In the genomic region with DNA sequence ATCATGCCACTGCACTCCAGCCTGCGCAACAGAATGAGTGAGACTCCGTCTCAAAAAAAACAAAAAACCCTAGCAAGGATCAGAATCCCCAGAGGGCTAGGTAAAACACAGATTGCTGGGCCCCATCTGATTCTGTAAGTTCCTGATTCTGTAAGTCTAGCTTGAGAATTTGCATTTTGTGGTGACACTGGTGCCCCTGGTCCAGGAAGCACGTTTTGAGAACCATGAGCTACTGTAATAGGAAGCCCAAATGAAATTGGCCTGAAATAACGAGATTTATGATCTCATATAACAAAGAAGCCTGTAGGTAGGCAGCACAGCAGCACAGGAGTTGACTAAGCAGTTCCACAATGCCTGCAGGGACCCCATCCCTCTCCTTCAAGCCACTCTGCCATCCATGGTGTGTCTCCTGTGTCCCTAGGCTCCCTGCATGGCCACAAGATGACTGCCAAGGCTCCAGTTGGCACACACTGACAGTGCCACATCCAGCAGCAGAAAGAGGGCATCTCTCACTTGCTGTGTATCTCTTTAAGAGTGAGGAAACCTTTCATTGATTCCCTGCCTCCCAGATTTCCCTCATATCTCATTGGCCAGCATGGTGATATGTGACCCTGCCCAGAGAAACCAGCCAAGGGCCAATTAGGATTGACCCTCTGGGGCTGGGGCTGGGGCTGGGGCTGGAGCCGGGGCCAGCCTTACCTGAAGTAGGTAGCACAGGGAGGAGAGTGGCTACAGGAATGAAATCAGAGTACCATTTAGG, we compare ENCODE assay signal across 11 cellular contexts. TPM values are rescaled to one million over a fixed set of nuclear protein-coding genes. Genes with fewer than 3 reads are reported as not detected.
DNase-seq lines count a peak whose midpoint lies in the region; ATAC-seq and TF ChIP-seq lines count a peak whose summit lies in the region.
"Had no signal": no experiment of that assay in that cellular context is flagged by ENCODE, and none has a peak within 500 bp of the region (broad histone marks: within the 10 kb centered on the region; RNA-seq: fewer than 3 reads in every experiment).

No MANE protein-coding gene starts in this region.

- CTCF ChIA-PET in Calu3 (lab: Charles Lee): no interaction called here

- H3K36me3 Mint-ChIP-seq in Calu3 (ENCODE audit: insufficient read depth, unreplicated experiment): peaks cover 21% of the 10 kb centered on the region
- H3K36me3 Mint-ChIP-seq in activated naive CD8-positive, alpha-beta T cell treated with anti-CD3 and anti-CD28 coated beads for 36 hours: peaks cover 10% of the 10 kb centered on the region
- H3K36me3 Mint-ChIP-seq in activated T-cell treated with anti-CD3 and anti-CD28 coated beads, Interleukin-2, amount 50 U/mL, for 4 hours (ENCODE audit: insufficient read depth): peaks cover 11% of the 10 kb centered on the region

- TF ChIP-seq CTCF in Calu3 (IDR thresholded peaks at IDR 0.05; ENCODE audit: unreplicated experiment): no peak

- no TSS peak for BruUV-seq in Calu3 (replicated peaks; lab: Mats Ljungman, UMichigan)

- peaks cover 3% of the 10 kb centered on the region for H3K9me3 Mint-ChIP-seq in Calu3 (ENCODE audit: low read depth, unreplicated experiment)
- H3K9me3 Mint-ChIP-seq in activated naive CD8-positive, alpha-beta T cell treated with anti-CD3 and anti-CD28 coated beads for 36 hours: no peaks in the 10 kb centered on the region
- H3K9me3 Mint-ChIP-seq in activated T-cell treated with anti-CD3 and anti-CD28 coated beads, Interleukin-2, amount 50 U/mL, for 4 hours: no peaks in the 10 kb centered on the region
- H3K9me3 Mint-ChIP-seq: activated T-cell treated with anti-CD3 and anti-CD28 coated beads, Interleukin-2, amount 50 U/mL, for 24 hours had no signal

- H3K27me3 Mint-ChIP-seq in Calu3 (ENCODE audit: unreplicated experiment): no peaks in the 10 kb centered on the region
- H3K27me3 Mint-ChIP-seq in activated naive CD8-positive, alpha-beta T cell treated with anti-CD3 and anti-CD28 coated beads for 36 hours: no peaks in the 10 kb centered on the region
- no peaks in the 10 kb centered on the region for H3K27me3 Mint-ChIP-seq in activated T-cell treated with anti-CD3 and anti-CD28 coated beads, Interleukin-2, amount 50 U/mL, for 4 hours (ENCODE audit: low read depth)
- H3K27me3 Mint-ChIP-seq: activated T-cell treated with anti-CD3 and anti-CD28 coated beads, Interleukin-2, amount 50 U/mL, for 24 hours had no signal

- H3K4me3 Mint-ChIP-seq in Calu3 (ENCODE audit: low read depth, unreplicated experiment): peak overlapping the region; percentile 34
- H3K4me3 Mint-ChIP-seq in activated naive CD8-positive, alpha-beta T cell treated with anti-CD3 and anti-CD28 coated beads for 36 hours: no peak overlapping the region
- H3K4me3 Mint-ChIP-seq in activated T-cell treated with anti-CD3 and anti-CD28 coated beads, Interleukin-2, amount 50 U/mL, for 4 hours: no peak overlapping the region
- H3K4me3 Mint-ChIP-seq: activated T-cell treated with anti-CD3 and anti-CD28 coated beads, Interleukin-2, amount 50 U/mL, for 24 hours had no signal

- H3K27ac Mint-ChIP-seq in Calu3 (ENCODE audit: unreplicated experiment): peak overlapping the region; percentile 49
- peak overlapping the region; percentile 22 for H3K27ac Mint-ChIP-seq in activated naive CD8-positive, alpha-beta T cell treated with anti-CD3 and anti-CD28 coated beads for 36 hours
- H3K27ac Mint-ChIP-seq: activated T-cell treated with anti-CD3 and anti-CD28 coated beads, Interleukin-2, amount 50 U/mL, for 24 hours had no signal

- intact Hi-C loops in Calu3 (cut with micrococcal nuclease; ENCODE audit: unreplicated experiment): no loop called here

- peaks cover 40% of the 10 kb centered on the region for H3K4me1 Mint-ChIP-seq in Calu3 (ENCODE audit: low read depth, unreplicated experiment)
- peaks cover 10% of the 10 kb centered on the region for H3K4me1 Mint-ChIP-seq in activated naive CD8-positive, alpha-beta T cell treated with anti-CD3 and anti-CD28 coated beads for 36 hours
- H3K4me1 Mint-ChIP-seq in activated T-cell treated with anti-CD3 and anti-CD28 coated beads, Interleukin-2, amount 50 U/mL, for 4 hours (ENCODE audit: low read depth): peaks cover 17% of the 10 kb centered on the region

- DNase-seq in Calu3 (no peak), ureter (ENCODE audit: low spot score) (no peak), DMS153 treated with DMSO at 0.1 percent for 48 hours (lab: John Stamatoyannopoulos, UW; ENCODE audit: unreplicated experiment) (no peak)
- DNase-seq in activated naive CD8-positive, alpha-beta T cell treated with anti-CD3 and anti-CD28 coated beads for 36 hours: no peak
- DNase-seq in activated T-cell treated with anti-CD3 and anti-CD28 coated beads, Interleukin-2, amount 50 U/mL, for 4 hours: no peak
- DNase-seq: activated T-cell treated with anti-CD3 and anti-CD28 coated beads, Interleukin-2, amount 50 U/mL, for 24 hours; NCI-H1694 treated with DMSO at 0.1 percent for 48 hours had no signal

- ATAC-seq in GM19468 (IDR thresholded peaks at IDR 0.05; ENCODE audit: extremely low read depth, unreplicated experiment) (peak; percentile 65), HG03457 (IDR thresholded peaks at IDR 0.05; ENCODE audit: unreplicated experiment) (peak; percentile 44), GM18873 (IDR thresholded peaks at IDR 0.05; ENCODE audit: low FRiP score, unreplicated experiment) (no peak)
- ATAC-seq in activated T-cell treated with anti-CD3 and anti-CD28 coated beads, Interleukin-2, amount 50 U/mL, for 4 hours: no peak

RNA-seq across cellular contexts. Expression of a gene that starts 21.7 kb away (rescaled TPM):
- 115 and 127 TPM in 2 replicates for total RNA-seq in Calu3 (2022)
- total RNA-seq in activated naive CD8-positive, alpha-beta T cell treated with anti-CD3 and anti-CD28 coated beads for 36 hours: 1 to 10 TPM; 9.1 to 9.7 TPM
- 60.4 TPM for total RNA-seq in ureter
- 10 to 100 TPM; 13.8 to 15.9 (median 15.7) TPM for total RNA-seq in activated T-cell treated with anti-CD3 and anti-CD28 coated beads, Interleukin-2, amount 50 U/mL, for 4 hours

RNA-seq across cellular contexts. Expression of a gene that starts 22.3 kb away (rescaled TPM):
- total RNA-seq in Calu3 (2022): not detected in 2 replicates
- not detected for total RNA-seq in activated naive CD8-positive, alpha-beta T cell treated with anti-CD3 and anti-CD28 coated beads for 36 hours
- total RNA-seq in ureter: not detected
- not detected for total RNA-seq in activated T-cell treated with anti-CD3 and anti-CD28 coated beads, Interleukin-2, amount 50 U/mL, for 4 hours
- total RNA-seq: fibroblast of lung had no signal

Comparison
In these comparisons a context has a peak if more than half of its experiments do, and no peak if none do; other contexts are left out.
1. ATAC-seq: peak in GM19468 (single experiment) and HG03457 (single experiment); none in activated T-cell treated with anti-CD3 and anti-CD28 coated beads, Interleukin-2, amount 50 U/mL, for 4 hours (0 of 2) and GM18873 (single experiment).